In the genomic region with DNA sequence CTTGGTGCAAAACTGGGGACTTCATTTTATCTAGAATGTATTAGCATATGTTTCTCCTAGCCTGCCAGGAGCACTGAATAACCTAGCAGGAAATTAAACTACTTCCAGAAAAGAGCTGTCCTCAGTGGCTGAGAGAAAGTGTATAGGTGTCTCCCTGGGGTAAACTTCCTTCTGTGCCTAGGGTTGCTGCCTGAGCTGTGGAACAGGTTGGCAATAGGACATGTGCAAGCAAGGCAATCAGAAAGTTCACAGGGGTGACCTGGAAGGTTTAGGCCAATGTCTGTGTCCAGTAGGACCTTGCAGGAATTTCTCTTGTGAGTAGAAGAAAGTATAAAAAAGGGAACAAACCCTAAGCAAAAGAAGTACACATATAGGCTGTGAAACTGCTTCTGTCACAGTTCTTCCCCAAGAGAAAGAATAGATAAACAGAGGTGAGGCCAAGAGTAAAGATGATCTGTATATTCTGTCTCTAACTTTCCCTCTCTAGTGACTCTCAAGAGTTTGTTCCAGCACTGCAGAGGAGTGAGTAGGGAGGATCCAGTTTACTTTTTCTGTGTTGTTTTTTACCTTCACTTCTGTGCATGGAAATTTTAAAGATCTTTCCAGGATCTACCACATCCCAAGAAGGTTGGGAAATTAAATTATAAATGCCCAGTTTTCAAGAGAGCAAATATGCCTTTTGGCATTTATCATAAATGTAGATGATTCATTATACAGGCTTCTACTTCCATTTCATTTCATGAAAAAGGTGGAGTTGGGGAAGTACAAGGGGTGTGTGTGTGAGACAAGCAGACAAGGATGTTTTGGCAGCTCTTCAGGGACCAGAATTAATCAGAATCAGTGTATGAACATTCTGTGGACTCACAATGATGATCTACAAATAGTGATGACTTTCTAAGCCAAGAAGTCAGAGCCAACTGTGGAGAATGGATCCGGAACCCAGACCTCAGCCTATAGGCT, we compare ENCODE assay signal across 9 cellular contexts.
DNase-seq lines count a peak whose midpoint lies in the region; ATAC-seq and TF ChIP-seq lines count a peak whose summit lies in the region.
"Had no signal": no experiment of that assay in that cellular context is flagged by ENCODE, and none has a peak within 500 bp of the region (broad histone marks: within the 10 kb centered on the region; RNA-seq: fewer than 3 reads in every experiment).

No MANE protein-coding gene starts in this region.

- H3K36me3 Mint-ChIP-seq in CD8-positive, alpha-beta memory T cell: peaks cover 0 to 2% (median 2%) of the 10 kb centered on the region in 3 donors
- H3K36me3 Mint-ChIP-seq in brain: peaks cover 28% of the 10 kb centered on the region
- peaks cover 0 to 4% of the 10 kb centered on the region in 2 donors for H3K36me3 Mint-ChIP-seq in naive B cell

- H3K27me3 ChIP-seq in CD8-positive, alpha-beta memory T cell (ENCODE audit: insufficient read depth, low read length, poor library complexity, severe bottlenecking): no peaks in the 10 kb centered on the region
- no peaks in the 10 kb centered on the region for H3K27me3 ChIP-seq in Loucy (ENCODE audit: insufficient read depth, low read length, poor library complexity, severe bottlenecking)

- POLR2A ChIA-PET in CD8-positive, alpha-beta memory T cell (lab: Charles Lee): no interaction called here

- peaks cover 71% of the 10 kb centered on the region for H4K20me1 ChIP-seq in Loucy (ENCODE audit: insufficient read depth, low read length, poor library complexity, severe bottlenecking)

- peaks cover 81 to 88% (median 88%) of the 10 kb centered on the region in 3 donors for H3K4me1 Mint-ChIP-seq in CD8-positive, alpha-beta memory T cell
- peaks cover 74% of the 10 kb centered on the region for H3K4me1 Mint-ChIP-seq in brain
- peaks cover 45 to 56% (median 53%) of the 10 kb centered on the region in 3 donors for H3K4me1 Mint-ChIP-seq in naive B cell

- no peaks in the 10 kb centered on the region for H3K9me3 Mint-ChIP-seq in CD8-positive, alpha-beta memory T cell
- H3K9me3 Mint-ChIP-seq in brain (no peaks in the 10 kb centered on the region), naive B cell (no peaks in the 10 kb centered on the region)

- peak overlapping the region; percentile 3 for H3K4me2 ChIP-seq in Loucy (ENCODE audit: low read depth, low read length, poor library complexity, severe bottlenecking)

- no peaks in the 10 kb centered on the region for H3K36me3 ChIP-seq in CD8-positive, alpha-beta memory T cell (ENCODE audit: insufficient read depth, low read length)
- no peaks in the 10 kb centered on the region for H3K36me3 ChIP-seq in Loucy (ENCODE audit: insufficient read depth, low read length)

- H3K9me3 ChIP-seq in CD8-positive, alpha-beta memory T cell (ENCODE audit: low read length): no peaks in the 10 kb centered on the region
- no peaks in the 10 kb centered on the region for H3K9me3 ChIP-seq in Loucy (ENCODE audit: insufficient read depth, low read depth, low read length)

- TF ChIP-seq CTCF in Loucy (conservative IDR thresholded peaks at IDR 0.05; ENCODE audit: low read length) (no peak), brain (conservative IDR thresholded peaks at IDR 0.05) (no peak)

- H3K4me1 ChIP-seq in CD8-positive, alpha-beta memory T cell (ENCODE audit: insufficient read depth, low read length): peaks cover 81% of the 10 kb centered on the region
- H3K4me1 ChIP-seq in Loucy (ENCODE audit: insufficient read depth, low read length, poor library complexity, severe bottlenecking): peaks cover 70% of the 10 kb centered on the region

- H3K4me3 ChIP-seq in CD8-positive, alpha-beta memory T cell (ENCODE audit: low read length): no peak overlapping the region
- H3K4me3 ChIP-seq in Loucy (ENCODE audit: low read length, poor library complexity, severe bottlenecking): no peak overlapping the region

- no peak overlapping the region for H2AFZ ChIP-seq in Loucy (ENCODE audit: low read length)

- H3K27me3 Mint-ChIP-seq in CD8-positive, alpha-beta memory T cell: no peaks in the 10 kb centered on the region
- H3K27me3 Mint-ChIP-seq in brain (no peaks in the 10 kb centered on the region), naive B cell (no peaks in the 10 kb centered on the region)

- no peak for DNase-seq in CD8-positive, alpha-beta memory T cell
- no peak for DNase-seq in naive B cell
- DNase-seq in cerebellum (ENCODE audit: low spot score): no peak
- DNase-seq: GOT3 had no signal

- H3F3A ChIP-seq in Loucy (ENCODE audit: low read depth): peaks cover 24% of the 10 kb centered on the region

- H3K9ac ChIP-seq in Loucy (ENCODE audit: low read depth, low read length, poor library complexity, severe bottlenecking): no peak overlapping the region

- peak overlapping the region in 6 of 7 donors; percentile 19 to 72 (median 47) for H3K4me3 Mint-ChIP-seq in CD8-positive, alpha-beta memory T cell
- H3K4me3 Mint-ChIP-seq in brain (no peak overlapping the region), naive B cell (peak overlapping the region in 3 of 8 donors; percentile 13 to 34 (median 17))

- CTCF ChIA-PET in CD8-positive, alpha-beta memory T cell (lab: Charles Lee): interaction anchor here (5.0 kb wide), 1 partner anchor 32 kb away, joined by 18 read pairs; no protein-coding TSS in a partner anchor

- no peaks in the 10 kb centered on the region for H3K9me2 ChIP-seq in Loucy (replicated peaks; ENCODE audit: low read depth, low read length)

- ATAC-seq in naive B cell (ENCODE audit: low read depth in 2 of 2): peak in 1 of 2 donors; percentile 18
- ATAC-seq in GM18519 (IDR thresholded peaks at IDR 0.05; ENCODE audit: low FRiP score, unreplicated experiment): no peak
- ATAC-seq in HG02759 (IDR thresholded peaks at IDR 0.05; ENCODE audit: unreplicated experiment): no peak
- no peak for ATAC-seq in HG03565 (IDR thresholded peaks at IDR 0.05; ENCODE audit: unreplicated experiment)

- peaks cover 70% of the 10 kb centered on the region for H3K79me2 ChIP-seq in Loucy (ENCODE audit: insufficient read depth, low read length)

- H3K27ac ChIP-seq in CD8-positive, alpha-beta memory T cell (ENCODE audit: low read depth, low read length): no peak overlapping the region

- H3K27ac Mint-ChIP-seq in CD8-positive, alpha-beta memory T cell: peak overlapping the region in 7 of 8 donors; percentile 49 to 90 (median 80)
- H3K27ac Mint-ChIP-seq in brain (peak overlapping the region; percentile 1 to 87 (median 59)), naive B cell (peak overlapping the region; percentile 25 to 73 (median 56))

Comparison
In these comparisons a context has a peak if more than half of its experiments do, and no peak if none do; other contexts are left out.
1. H3K4me3 Mint-ChIP-seq: peak in CD8-positive, alpha-beta memory T cell (6 of 7); none in brain (0 of 5).
2. Peak in every context shown above with its lines, with median percentiles within 50 percentile points of each other: H3K27ac Mint-ChIP-seq.